In the genomic region with DNA sequence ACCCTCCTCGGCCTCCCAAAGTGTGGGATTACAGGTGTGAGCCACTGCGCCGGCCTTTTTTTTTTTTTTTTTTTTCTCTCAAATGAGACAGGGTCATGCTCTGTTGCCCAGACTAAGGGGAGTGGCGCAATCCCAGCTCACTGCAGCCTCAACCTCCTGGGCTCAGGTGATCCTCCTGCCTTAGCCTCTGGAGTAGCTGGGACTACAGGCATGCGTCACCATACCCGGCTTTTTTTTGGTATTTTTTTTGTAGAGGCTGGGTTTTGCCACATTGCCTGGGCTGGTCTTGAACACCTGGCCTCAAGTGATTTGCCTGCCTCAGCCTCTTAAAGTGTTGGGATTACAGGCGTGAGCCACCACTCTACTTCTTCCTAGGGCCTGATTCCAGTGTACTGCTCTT, we compare ENCODE assay signal across 22 cellular contexts.
"Had no signal": no experiment of that assay in that cellular context is flagged by ENCODE, and none has a peak within 500 bp of the region (broad histone marks: within the 10 kb centered on the region; RNA-seq: fewer than 3 reads in every experiment).

No MANE protein-coding gene starts in this region.

- FAIRE-seq: colon, frontal cortex had no signal

- H3K27me3 ChIP-seq: esophagus muscularis mucosa, neutrophil, ovary had no signal

- H3K9me3 ChIP-seq: esophagus muscularis mucosa, neutrophil, ovary, prostate gland had no signal

- H3K36me3 ChIP-seq: esophagus muscularis mucosa, neutrophil, ovary, prostate gland had no signal

- DNase-seq: activated CD4-positive, alpha-beta memory T cell treated with anti-CD3 and anti-CD28 coated beads for 36 hours; activated CD4-positive, alpha-beta T cell treated with anti-CD3 and anti-CD28 coated beads for 4 hours; activated CD4-positive, CD25-positive, alpha-beta regulatory T cell; activated naive CD4-positive, alpha-beta T cell treated with Interleukin-2 at 50 U/mL for 16 hours; activated naive CD8-positive, alpha-beta T cell treated with anti-CD3 and anti-CD28 coated beads, Interleukin-2, amount 10 ng/mL, durations not matched to agents 7 days and 5 days; activated T-cell treated with anti-CD3 and anti-CD28 coated beads, Interleukin-2, amount 50 U/mL, for 48 hours; caudate nucleus; hypothalamus; left ventricle myocardium superior; mammary epithelial cell; ovary; stimulated activated CD4-positive, alpha-beta T cell treated with anti-CD3 and anti-CD28 coated beads, Interleukin-4, amount 100 ng/mL, for 24 hours; stimulated activated naive CD8-positive, alpha-beta T cell treated with anti-CD3 and anti-CD28 coated beads, Interleukin-15, Interleukin-2, amounts not matched to agents 100 U/mL and 50 U/mL, for 24 hours; T-cell; T1000 had no signal

- H3K4me3 Mint-ChIP-seq: activated CD4-positive, alpha-beta memory T cell treated with anti-CD3 and anti-CD28 coated beads for 36 hours; activated naive CD8-positive, alpha-beta T cell treated with anti-CD3 and anti-CD28 coated beads, Interleukin-2, amount 10 ng/mL, durations not matched to agents 7 days and 5 days; brain; nephron; T-cell had no signal

- ATAC-seq: left ventricle myocardium superior; stimulated activated naive CD8-positive, alpha-beta T cell treated with anti-CD3 and anti-CD28 coated beads, Interleukin-15, Interleukin-2, amounts not matched to agents 100 U/mL and 50 U/mL, for 24 hours; T-cell had no signal

- H3K27ac ChIP-seq: esophagus muscularis mucosa, neutrophil, ovary, prostate gland had no signal

- H3K4me3 ChIP-seq: esophagus muscularis mucosa, ovary, prostate gland had no signal

- H3K9me3 Mint-ChIP-seq: T-cell had no signal

- H3K27me3 Mint-ChIP-seq: activated CD4-positive, alpha-beta memory T cell treated with anti-CD3 and anti-CD28 coated beads for 36 hours; activated naive CD8-positive, alpha-beta T cell treated with anti-CD3 and anti-CD28 coated beads, Interleukin-2, amount 10 ng/mL, durations not matched to agents 7 days and 5 days; brain; T-cell had no signal

- H3K27ac Mint-ChIP-seq: activated CD4-positive, alpha-beta memory T cell treated with anti-CD3 and anti-CD28 coated beads for 36 hours; activated naive CD8-positive, alpha-beta T cell treated with anti-CD3 and anti-CD28 coated beads, Interleukin-2, amount 10 ng/mL, durations not matched to agents 7 days and 5 days; nephron had no signal

- H3K4me1 ChIP-seq: prostate gland had no signal
